1 cellular context compared by ENCODE assay signal in genomic region chr3:9808345-9809037, GRCh38.
TF ChIP-seq lines count a peak whose summit lies in the region.

No MANE protein-coding gene starts in this region.

TF ChIP-seq in GM12878, 131 proteins besides CTCF, POLR2A, EP300 and RAD21:
- TF ChIP-seq PBX3 (IDR thresholded peaks at IDR 0.05; ENCODE audit: insufficient replicate concordance, low read depth, low read length) (peak; percentile 71), TCF12 (IDR thresholded peaks at IDR 0.05; ENCODE audit: low read depth, low read length) (peak; percentile 48; the same call in 1 of the 2 replicates), TCF3 (IDR thresholded peaks at IDR 0.05; ENCODE audit: borderline replicate concordance, insufficient read depth, low read depth, low read length) (0 out of 2 replicates have a peak, but pooled peaks have one; percentile 32), POLR2AphosphoS5 (IDR thresholded peaks at IDR 0.05; ENCODE audit: low read length) (peak; percentile 51; the same call in 1 of the 2 replicates)
- TF ChIP-seq, protein P1, sequence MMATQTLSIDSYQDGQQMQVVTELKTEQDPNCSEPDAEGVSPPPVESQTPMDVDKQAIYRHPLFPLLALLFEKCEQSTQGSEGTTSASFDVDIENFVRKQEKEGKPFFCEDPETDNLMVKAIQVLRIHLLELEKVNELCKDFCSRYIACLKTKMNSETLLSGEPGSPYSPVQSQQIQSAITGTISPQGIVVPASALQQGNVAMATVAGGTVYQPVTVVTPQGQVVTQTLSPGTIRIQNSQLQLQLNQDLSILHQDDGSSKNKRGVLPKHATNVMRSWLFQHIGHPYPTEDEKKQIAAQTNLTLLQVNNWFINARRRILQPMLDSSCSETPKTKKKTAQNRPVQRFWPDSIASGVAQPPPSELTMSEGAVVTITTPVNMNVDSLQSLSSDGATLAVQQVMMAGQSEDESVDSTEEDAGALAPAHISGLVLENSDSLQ (IDR thresholded peaks at IDR 0.05) = peak; percentile 88
- TF ChIP-seq, protein P2, sequence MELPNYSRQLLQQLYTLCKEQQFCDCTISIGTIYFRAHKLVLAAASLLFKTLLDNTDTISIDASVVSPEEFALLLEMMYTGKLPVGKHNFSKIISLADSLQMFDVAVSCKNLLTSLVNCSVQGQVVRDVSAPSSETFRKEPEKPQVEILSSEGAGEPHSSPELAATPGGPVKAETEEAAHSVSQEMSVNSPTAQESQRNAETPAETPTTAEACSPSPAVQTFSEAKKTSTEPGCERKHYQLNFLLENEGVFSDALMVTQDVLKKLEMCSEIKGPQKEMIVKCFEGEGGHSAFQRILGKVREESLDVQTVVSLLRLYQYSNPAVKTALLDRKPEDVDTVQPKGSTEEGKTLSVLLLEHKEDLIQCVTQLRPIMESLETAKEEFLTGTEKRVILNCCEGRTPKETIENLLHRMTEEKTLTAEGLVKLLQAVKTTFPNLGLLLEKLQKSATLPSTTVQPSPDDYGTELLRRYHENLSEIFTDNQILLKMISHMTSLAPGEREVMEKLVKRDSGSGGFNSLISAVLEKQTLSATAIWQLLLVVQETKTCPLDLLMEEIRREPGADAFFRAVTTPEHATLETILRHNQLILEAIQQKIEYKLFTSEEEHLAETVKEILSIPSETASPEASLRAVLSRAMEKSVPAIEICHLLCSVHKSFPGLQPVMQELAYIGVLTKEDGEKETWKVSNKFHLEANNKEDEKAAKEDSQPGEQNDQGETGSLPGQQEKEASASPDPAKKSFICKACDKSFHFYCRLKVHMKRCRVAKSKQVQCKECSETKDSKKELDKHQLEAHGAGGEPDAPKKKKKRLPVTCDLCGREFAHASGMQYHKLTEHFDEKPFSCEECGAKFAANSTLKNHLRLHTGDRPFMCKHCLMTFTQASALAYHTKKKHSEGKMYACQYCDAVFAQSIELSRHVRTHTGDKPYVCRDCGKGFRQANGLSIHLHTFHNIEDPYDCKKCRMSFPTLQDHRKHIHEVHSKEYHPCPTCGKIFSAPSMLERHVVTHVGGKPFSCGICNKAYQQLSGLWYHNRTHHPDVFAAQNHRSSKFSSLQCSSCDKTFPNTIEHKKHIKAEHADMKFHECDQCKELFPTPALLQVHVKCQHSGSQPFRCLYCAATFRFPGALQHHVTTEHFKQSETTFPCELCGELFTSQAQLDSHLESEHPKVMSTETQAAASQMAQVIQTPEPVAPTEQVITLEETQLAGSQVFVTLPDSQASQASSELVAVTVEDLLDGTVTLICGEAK (IDR thresholded peaks at IDR 0.05; ENCODE audit: borderline replicate concordance) = no peak
TF ChIP-seq in GM12878: peak in this region for 5.
